Comparison of ENCODE assay signal across 25 cellular contexts in the genomic region with DNA sequence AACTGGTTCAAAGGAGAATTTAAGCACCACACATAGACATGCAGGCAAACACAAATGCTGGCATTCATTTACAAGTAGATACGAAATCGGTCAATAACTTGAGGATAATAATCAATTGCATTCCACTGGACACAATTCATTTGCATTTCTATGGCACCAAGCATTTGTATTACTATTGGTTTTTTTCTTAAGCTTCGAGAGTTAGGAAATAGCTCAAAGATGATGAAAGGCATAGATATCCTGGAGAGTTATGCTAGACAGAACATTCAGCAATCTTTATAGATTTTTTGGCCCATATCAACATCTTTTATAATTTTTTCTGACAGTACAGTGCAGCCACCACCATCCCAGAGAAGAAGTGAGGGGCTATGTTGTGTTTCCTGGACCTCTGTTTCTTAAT.
DNase-seq lines count a peak whose midpoint lies in the region; ATAC-seq and TF ChIP-seq lines count a peak whose summit lies in the region.
"Had no signal": no experiment of that assay in that cellular context is flagged by ENCODE, and none has a peak within 500 bp of the region (broad histone marks: within the 10 kb centered on the region; RNA-seq: fewer than 3 reads in every experiment).

No MANE protein-coding gene starts in this region.

- TF ChIP-seq POLR2A in stomach (IDR thresholded peaks at IDR 0.05) (no peak), thyroid gland (IDR thresholded peaks at IDR 0.05) (no peak)

- H3K27ac ChIP-seq in HUES48 (ENCODE audit: low read depth, low read length) (peak overlapping the region; percentile 80), stomach (peak overlapping the region in 3 of 5 donors; percentile 44 to 80 (median 74)), colonic mucosa (no peak overlapping the region), thyroid gland (no peak overlapping the region)
- H3K27ac ChIP-seq: right lobe of liver, suprapubic skin had no signal

- peaks cover 72% of the 10 kb centered on the region for H3K4me1 Mint-ChIP-seq in chondrocyte (ENCODE audit: low read depth)
- peaks cover 47% of the 10 kb centered on the region for H3K4me1 Mint-ChIP-seq in mesothelial cell of epicardium
- H3K4me1 Mint-ChIP-seq: CD8-positive, alpha-beta memory T cell; stimulated activated memory B cell treated with anti-CD40 and anti-IgM and Interleukin-4, amounts not matched to agents 10 μg/mL and 1 μg/mL and 100 μg/mL, for 72 hours had no signal

- no peak overlapping the region for H3K9ac ChIP-seq in HUES48 (ENCODE audit: low read depth, low read length)
- no peak overlapping the region for H3K9ac ChIP-seq in colonic mucosa (ENCODE audit: low read depth in 2 of 2, low read length in 2 of 2)

- no peak for ATAC-seq in Right ventricle myocardium superior (ENCODE audit: poor library complexity)
- ATAC-seq: activated CD8-positive, alpha-beta T cell treated with anti-CD3 and anti-CD28 coated beads for 36 hours; activated naive CD4-positive, alpha-beta T cell treated with anti-CD3 and anti-CD28 coated beads, Interleukin-2, amount 50 U/mL, for 72 hours; K562; stimulated activated memory B cell treated with anti-CD40 and anti-IgM and Interleukin-4, amounts not matched to agents 10 μg/mL and 1 μg/mL and 100 μg/mL, for 72 hours had no signal

- H3K27ac Mint-ChIP-seq in chondrocyte (ENCODE audit: unreplicated experiment) (peak overlapping the region; percentile 97), mesothelial cell of epicardium (peak overlapping the region; percentile 97)
- H3K27ac Mint-ChIP-seq: activated CD8-positive, alpha-beta T cell treated with anti-CD3 and anti-CD28 coated beads for 36 hours; activated naive CD4-positive, alpha-beta T cell treated with anti-CD3 and anti-CD28 coated beads, Interleukin-2, amount 50 U/mL, for 72 hours; CD8-positive, alpha-beta memory T cell; stimulated activated memory B cell treated with anti-CD40 and anti-IgM and Interleukin-4, amounts not matched to agents 10 μg/mL and 1 μg/mL and 100 μg/mL, for 72 hours; T-helper 1 cell treated with Interleukin-12 subunit alpha and Interleukin-12 subunit beta and Interleukin-4 antibody, amounts not matched to agents 30 μg/mL and 1 μg/mL, for 36 hours had no signal

- peaks cover 30% of the 10 kb centered on the region for H3K4me1 ChIP-seq in HUES48 (ENCODE audit: control insufficient read depth, insufficient read depth, low read length)
- peaks cover 0 to 29% (median 11%) of the 10 kb centered on the region in 4 donors for H3K4me1 ChIP-seq in stomach
- H3K4me1 ChIP-seq in colonic mucosa = no peaks in the 10 kb centered on the region
- H3K4me1 ChIP-seq in thyroid gland = peaks cover 18 to 21% of the 10 kb centered on the region in 2 donors
- H3K4me1 ChIP-seq: BE2C, right lobe of liver had no signal

- H3K9me3 ChIP-seq in HUES48 (ENCODE audit: control insufficient read depth, insufficient read depth, low read length) = no peaks in the 10 kb centered on the region
- no peaks in the 10 kb centered on the region for H3K9me3 ChIP-seq in stomach
- no peaks in the 10 kb centered on the region for H3K9me3 ChIP-seq in colonic mucosa
- H3K9me3 ChIP-seq in thyroid gland = no peaks in the 10 kb centered on the region
- H3K9me3 ChIP-seq: BE2C, mucosa of descending colon, right lobe of liver, suprapubic skin had no signal

- H3K27me3 Mint-ChIP-seq in chondrocyte (ENCODE audit: low read depth) (no peaks in the 10 kb centered on the region), mesothelial cell of epicardium (ENCODE audit: low read depth) (peaks cover 11% of the 10 kb centered on the region)
- H3K27me3 Mint-ChIP-seq: CD8-positive, alpha-beta memory T cell; stimulated activated memory B cell treated with anti-CD40 and anti-IgM and Interleukin-4, amounts not matched to agents 10 μg/mL and 1 μg/mL and 100 μg/mL, for 72 hours had no signal

- intact Hi-C loops in stomach (cut with DNase I; ENCODE audit: low total_unique reads) = no loop called here
- intact Hi-C loops in colonic mucosa (cut with DNase I) = no loop called here
- intact Hi-C loops in Right ventricle myocardium superior (cut with DNase I) = no loop called here
- intact Hi-C loops in thyroid gland (cut with DNase I) = no loop called here

- no peaks in the 10 kb centered on the region for H3K36me3 ChIP-seq in HUES48 (ENCODE audit: control insufficient read depth, insufficient read depth, low read length)
- H3K36me3 ChIP-seq in stomach = no peaks in the 10 kb centered on the region
- no peaks in the 10 kb centered on the region for H3K36me3 ChIP-seq in colonic mucosa
- H3K36me3 ChIP-seq in thyroid gland = no peaks in the 10 kb centered on the region
- H3K36me3 ChIP-seq: BE2C, right lobe of liver, suprapubic skin had no signal

- H3K4me3 ChIP-seq in HUES48 (ENCODE audit: low read depth, low read length) = no peak overlapping the region
- no peak overlapping the region for H3K4me3 ChIP-seq in stomach
- H3K4me3 ChIP-seq in colonic mucosa = no peak overlapping the region
- no peak overlapping the region for H3K4me3 ChIP-seq in thyroid gland (replicated peaks in 1 of 3)
- H3K4me3 ChIP-seq: K562, mucosa of descending colon, right lobe of liver, suprapubic skin had no signal

- H3K36me3 Mint-ChIP-seq in chondrocyte (ENCODE audit: low read depth) (no peaks in the 10 kb centered on the region), mesothelial cell of epicardium (no peaks in the 10 kb centered on the region)
- H3K36me3 Mint-ChIP-seq: CD8-positive, alpha-beta memory T cell; stimulated activated memory B cell treated with anti-CD40 and anti-IgM and Interleukin-4, amounts not matched to agents 10 μg/mL and 1 μg/mL and 100 μg/mL, for 72 hours had no signal

- DNase-seq in chondrocyte (ENCODE audit: low spot score) (no peak), mesothelial cell of epicardium (ENCODE audit: low spot score in 2 of 2, unreplicated experiment in 2 of 2) (no peak), stomach (no peak), colonic mucosa (no peak), Right ventricle myocardium superior (no peak), thyroid gland (no peak)
- DNase-seq: activated CD4-positive, alpha-beta T cell treated with anti-CD3 and anti-CD28 coated beads for 1 hour; activated CD8-positive, alpha-beta T cell treated with anti-CD3 and anti-CD28 coated beads for 36 hours; BE2C; CD8-positive, alpha-beta memory T cell; glutamatergic neuron; kidney; mucosa of descending colon; NCI-H1105 treated with DMSO at 0.1 percent for 48 hours; NCI-H2029 treated with DMSO at 0.1 percent for 48 hours; NCI-H226; NCI-H69; right lobe of liver; stimulated activated CD4-positive, alpha-beta T cell treated with anti-CD3 and anti-CD28 coated beads, Interleukin-4, amount 100 ng/mL, for 4 hours had no signal

- WGBS in stomach, 5 donors = 83 to 94% (median 88%) methylated on average over 3 of the region's 3 CpGs
- 90 to 92% methylated on average over 3 of the region's 3 CpGs for WGBS in thyroid gland, 2 donors

- H3K27me3 ChIP-seq in HUES48 (ENCODE audit: control insufficient read depth, insufficient read depth, low read length) = no peaks in the 10 kb centered on the region
- no peaks in the 10 kb centered on the region for H3K27me3 ChIP-seq in stomach
- no peaks in the 10 kb centered on the region for H3K27me3 ChIP-seq in colonic mucosa
- H3K27me3 ChIP-seq in thyroid gland = no peaks in the 10 kb centered on the region
- H3K27me3 ChIP-seq: BE2C, right lobe of liver, suprapubic skin had no signal

- TF ChIP-seq EP300 in stomach (IDR thresholded peaks at IDR 0.05) = no peak

- TF ChIP-seq CTCF in chondrocyte (IDR thresholded peaks at IDR 0.05) = no peak
- no peak for TF ChIP-seq CTCF in mesothelial cell of epicardium (IDR thresholded peaks at IDR 0.05; ENCODE audit: unreplicated experiment)
- TF ChIP-seq CTCF in stomach (IDR thresholded peaks at IDR 0.05) = no peak
- no peak for TF ChIP-seq CTCF in colonic mucosa (IDR thresholded peaks at IDR 0.05)
- TF ChIP-seq CTCF in thyroid gland (IDR thresholded peaks at IDR 0.05) = no peak

- H3K4me3 Mint-ChIP-seq in chondrocyte (ENCODE audit: unreplicated experiment) = no peak overlapping the region
- no peak overlapping the region for H3K4me3 Mint-ChIP-seq in mesothelial cell of epicardium
- H3K4me3 Mint-ChIP-seq: activated CD8-positive, alpha-beta T cell treated with anti-CD3 and anti-CD28 coated beads for 36 hours; CD8-positive, alpha-beta memory T cell; stimulated activated memory B cell treated with anti-CD40 and anti-IgM and Interleukin-4, amounts not matched to agents 10 μg/mL and 1 μg/mL and 100 μg/mL, for 72 hours; T-helper 1 cell treated with Interleukin-12 subunit alpha and Interleukin-12 subunit beta and Interleukin-4 antibody, amounts not matched to agents 30 μg/mL and 1 μg/mL, for 36 hours had no signal

- no peaks in the 10 kb centered on the region for H3K9me3 Mint-ChIP-seq in chondrocyte (ENCODE audit: low read depth)
- H3K9me3 Mint-ChIP-seq in mesothelial cell of epicardium = peaks cover 5% of the 10 kb centered on the region
- H3K9me3 Mint-ChIP-seq: activated CD8-positive, alpha-beta T cell treated with anti-CD3 and anti-CD28 coated beads for 36 hours had no signal

Comparison
In these comparisons a context has a peak if more than half of its experiments do, and no peak if none do; other contexts are left out.
1. H3K27ac ChIP-seq: peak in HUES48 (single experiment) and stomach (3 of 5); none in colonic mucosa (single experiment) and thyroid gland (0 of 3).